Comparison of ENCODE assay signal across 1 cellular context in the genomic region with DNA sequence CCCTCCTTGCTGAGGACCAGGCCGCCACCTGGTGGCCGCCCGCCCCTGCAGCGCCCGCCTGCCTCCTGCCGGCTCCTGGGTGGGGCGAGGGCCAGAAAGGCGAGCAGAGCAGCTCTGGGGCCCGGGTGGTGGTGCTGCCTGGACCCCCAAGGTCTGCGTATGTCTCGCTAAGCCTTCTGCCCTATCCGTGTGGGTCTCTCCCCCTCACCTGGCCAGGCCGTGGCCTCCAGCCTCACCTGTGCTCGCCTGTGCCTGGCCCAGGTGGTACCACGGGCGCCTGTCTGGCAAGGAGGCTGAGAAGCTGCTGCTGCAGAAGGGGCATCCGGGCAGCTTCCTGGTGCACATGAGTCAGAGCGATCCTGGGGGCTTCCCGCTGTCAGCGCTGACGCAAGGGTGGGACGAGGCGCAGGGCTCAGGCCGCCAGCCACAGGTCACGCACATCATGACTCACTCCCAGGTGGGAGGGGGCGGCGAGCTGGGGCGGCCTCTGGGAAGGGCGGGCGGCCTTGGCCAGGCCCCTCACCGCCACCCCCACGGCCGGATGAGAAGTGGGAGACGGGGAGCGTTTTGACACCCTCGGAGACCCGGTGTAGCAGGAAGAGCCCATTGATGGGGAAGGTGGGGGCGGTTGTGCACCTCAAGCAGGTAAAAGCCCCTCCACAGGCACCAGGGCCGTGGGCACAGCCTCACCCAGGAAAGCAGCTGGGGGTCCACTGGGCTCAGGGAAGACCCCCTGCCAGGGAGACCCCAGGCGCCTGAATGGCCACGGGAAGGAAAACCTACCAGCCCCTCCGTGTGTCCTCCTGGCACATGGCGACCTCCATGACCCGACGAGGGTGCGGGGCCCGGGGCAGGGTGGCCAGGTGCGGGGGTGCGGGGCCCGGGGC.
TF ChIP-seq lines count a peak whose summit lies in the region.

No MANE protein-coding gene starts in this region.

TF ChIP-seq in A549, 52 proteins besides CTCF, POLR2A, EP300 and RAD21 (continued from another document):
- TF ChIP-seq, protein P1, sequence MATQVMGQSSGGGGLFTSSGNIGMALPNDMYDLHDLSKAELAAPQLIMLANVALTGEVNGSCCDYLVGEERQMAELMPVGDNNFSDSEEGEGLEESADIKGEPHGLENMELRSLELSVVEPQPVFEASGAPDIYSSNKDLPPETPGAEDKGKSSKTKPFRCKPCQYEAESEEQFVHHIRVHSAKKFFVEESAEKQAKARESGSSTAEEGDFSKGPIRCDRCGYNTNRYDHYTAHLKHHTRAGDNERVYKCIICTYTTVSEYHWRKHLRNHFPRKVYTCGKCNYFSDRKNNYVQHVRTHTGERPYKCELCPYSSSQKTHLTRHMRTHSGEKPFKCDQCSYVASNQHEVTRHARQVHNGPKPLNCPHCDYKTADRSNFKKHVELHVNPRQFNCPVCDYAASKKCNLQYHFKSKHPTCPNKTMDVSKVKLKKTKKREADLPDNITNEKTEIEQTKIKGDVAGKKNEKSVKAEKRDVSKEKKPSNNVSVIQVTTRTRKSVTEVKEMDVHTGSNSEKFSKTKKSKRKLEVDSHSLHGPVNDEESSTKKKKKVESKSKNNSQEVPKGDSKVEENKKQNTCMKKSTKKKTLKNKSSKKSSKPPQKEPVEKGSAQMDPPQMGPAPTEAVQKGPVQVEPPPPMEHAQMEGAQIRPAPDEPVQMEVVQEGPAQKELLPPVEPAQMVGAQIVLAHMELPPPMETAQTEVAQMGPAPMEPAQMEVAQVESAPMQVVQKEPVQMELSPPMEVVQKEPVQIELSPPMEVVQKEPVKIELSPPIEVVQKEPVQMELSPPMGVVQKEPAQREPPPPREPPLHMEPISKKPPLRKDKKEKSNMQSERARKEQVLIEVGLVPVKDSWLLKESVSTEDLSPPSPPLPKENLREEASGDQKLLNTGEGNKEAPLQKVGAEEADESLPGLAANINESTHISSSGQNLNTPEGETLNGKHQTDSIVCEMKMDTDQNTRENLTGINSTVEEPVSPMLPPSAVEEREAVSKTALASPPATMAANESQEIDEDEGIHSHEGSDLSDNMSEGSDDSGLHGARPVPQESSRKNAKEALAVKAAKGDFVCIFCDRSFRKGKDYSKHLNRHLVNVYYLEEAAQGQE (IDR thresholded peaks at IDR 0.05): no peak
- TF ChIP-seq RNF2 (IDR thresholded peaks at IDR 0.05; ENCODE audit: borderline replicate concordance, low read depth): no peak
- TF ChIP-seq HOXB13 (CRISPR knock-in tag; IDR thresholded peaks at IDR 0.05; ENCODE audit: low read depth): no peak
- peak; percentile 41; the same call in 1 of the 2 replicates for TF ChIP-seq FOSL2 (IDR thresholded peaks at IDR 0.05)
- peak; percentile 91 for TF ChIP-seq FOSL2 (CRISPR knock-in tag; IDR thresholded peaks at IDR 0.05)
- TF ChIP-seq GATA3 (IDR thresholded peaks at IDR 0.05; ENCODE audit: borderline replicate concordance): no peak
- no peak for TF ChIP-seq SREBF2 (IDR thresholded peaks at IDR 0.05)
- TF ChIP-seq, protein P2, sequence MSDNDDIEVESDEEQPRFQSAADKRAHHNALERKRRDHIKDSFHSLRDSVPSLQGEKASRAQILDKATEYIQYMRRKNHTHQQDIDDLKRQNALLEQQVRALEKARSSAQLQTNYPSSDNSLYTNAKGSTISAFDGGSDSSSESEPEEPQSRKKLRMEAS (IDR thresholded peaks at IDR 0.05): peak; percentile 27; the same call in 1 of the 2 replicates
